In the genomic region with DNA sequence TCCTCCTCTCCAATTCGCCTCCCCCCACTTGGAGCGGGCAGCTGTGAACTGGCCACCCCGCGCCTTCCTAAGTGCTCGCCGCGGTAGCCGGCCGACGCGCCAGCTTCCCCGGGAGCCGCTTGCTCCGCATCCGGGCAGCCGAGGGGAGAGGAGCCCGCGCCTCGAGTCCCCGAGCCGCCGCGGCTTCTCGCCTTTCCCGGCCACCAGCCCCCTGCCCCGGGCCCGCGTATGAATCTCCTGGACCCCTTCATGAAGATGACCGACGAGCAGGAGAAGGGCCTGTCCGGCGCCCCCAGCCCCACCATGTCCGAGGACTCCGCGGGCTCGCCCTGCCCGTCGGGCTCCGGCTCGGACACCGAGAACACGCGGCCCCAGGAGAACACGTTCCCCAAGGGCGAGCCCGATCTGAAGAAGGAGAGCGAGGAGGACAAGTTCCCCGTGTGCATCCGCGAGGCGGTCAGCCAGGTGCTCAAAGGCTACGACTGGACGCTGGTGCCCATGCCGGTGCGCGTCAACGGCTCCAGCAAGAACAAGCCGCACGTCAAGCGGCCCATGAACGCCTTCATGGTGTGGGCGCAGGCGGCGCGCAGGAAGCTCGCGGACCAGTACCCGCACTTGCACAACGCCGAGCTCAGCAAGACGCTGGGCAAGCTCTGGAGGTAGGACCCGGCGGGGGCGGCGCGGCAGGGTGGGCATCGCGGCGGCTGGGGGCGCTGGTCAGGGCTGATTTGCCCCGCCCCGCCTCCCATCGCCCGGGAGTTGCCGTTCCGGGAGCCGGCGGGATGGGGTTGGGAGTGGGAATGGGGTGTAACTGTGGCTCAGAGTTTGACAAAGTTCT, we compare ENCODE assay signal across 8 cellular contexts. TPM values are rescaled to one million over a fixed set of nuclear protein-coding genes. Genes with fewer than 3 reads are reported as not detected.
A peak's percentile ranks its signal among the peaks of the same experiment; 100 is the strongest.
DNase-seq lines count a peak whose midpoint lies in the region; ATAC-seq and TF ChIP-seq lines count a peak whose summit lies in the region.

No MANE protein-coding gene starts in this region.

- peak overlapping the region; percentile 81 to 98 for H3K4me3 Mint-ChIP-seq in H9
- peak overlapping the region in 6 of 10 donors; percentile 30 to 61 (median 44) for H3K4me3 Mint-ChIP-seq in naive thymus-derived CD4-positive, alpha-beta T cell

- H3K4ac ChIP-seq in H9 (ENCODE audit: low read depth, low read length): no peak overlapping the region

- peaks cover 44 to 57% of the 10 kb centered on the region in 2 experiments for H3K4me1 Mint-ChIP-seq in H9
- H3K4me1 Mint-ChIP-seq in naive thymus-derived CD4-positive, alpha-beta T cell: peaks cover 7 to 25% (median 13%) of the 10 kb centered on the region in 7 donors

- H3K27ac ChIP-seq in H9 (ENCODE audit: insufficient read length, low read depth, low read length): no peak overlapping the region
- no peak overlapping the region for H3K27ac ChIP-seq in naive thymus-derived CD4-positive, alpha-beta T cell (ENCODE audit: low read depth, low read length)

- intact Hi-C loops in naive thymus-derived CD4-positive, alpha-beta T cell (cut with micrococcal nuclease): no loop called here

- peak overlapping the region; percentile 84 for H3K4me2 ChIP-seq in H9 (ENCODE audit: insufficient read depth, insufficient read length, low read length)

- peaks cover 77% of the 10 kb centered on the region for H3K27me3 Mint-ChIP-seq in H9 (ENCODE audit: low read depth)
- H3K27me3 Mint-ChIP-seq in naive thymus-derived CD4-positive, alpha-beta T cell: peaks cover 61 to 77% (median 67%) of the 10 kb centered on the region in 5 donors

- peaks cover 7 to 15% (median 15%) of the 10 kb centered on the region in 3 experiments for H3K36me3 Mint-ChIP-seq in H9 (ENCODE audit: insufficient read depth in 1 of 3, low read depth in 3 of 3)
- peaks cover 0 to 14% (median 5%) of the 10 kb centered on the region in 5 donors for H3K36me3 Mint-ChIP-seq in naive thymus-derived CD4-positive, alpha-beta T cell

- H4K91ac ChIP-seq in H9 (ENCODE audit: insufficient read length, low read depth, low read length): no peak overlapping the region

- H3K14ac ChIP-seq in H9 (ENCODE audit: insufficient read depth, low read length): peak overlapping the region; percentile 4; the same call in 1 of the 2 replicates

- H3K4me1 ChIP-seq in H9 (ENCODE audit: insufficient read depth, low read length): peaks cover under 1% of the 10 kb centered on the region
- H3K4me1 ChIP-seq in naive thymus-derived CD4-positive, alpha-beta T cell (ENCODE audit: control insufficient read depth in 2 of 2, insufficient read depth in 2 of 2, low read length in 2 of 2): no peaks in the 10 kb centered on the region

- DNase-seq in GM10248 (ENCODE audit: extremely low spot score) (peak; percentile 30), H9 (peak; percentile 73), NCI-H774 (lab: John Stamatoyannopoulos, UW) (peak; percentile 63), epithelial cell of proximal tubule (ENCODE audit: low read depth) (no peak), NCI-H1694 (lab: John Stamatoyannopoulos, UW) (no peak), activated T-cell treated with anti-CD3 and anti-CD28 coated beads for 4 hours (no peak)
- no peak for DNase-seq in naive thymus-derived CD4-positive, alpha-beta T cell

- POLR2A ChIA-PET in GM10248 (lab: Yijun Ruan, JAX): interaction anchor here (0.6 to 2.1 kb wide), 5 partner anchors 190 to 301 kb away, joined by 3 to 15 read pairs (median 3); no protein-coding TSS in a partner anchor
- POLR2A ChIA-PET in naive thymus-derived CD4-positive, alpha-beta T cell (lab: Charles Lee): no interaction called here

- H2BK12ac ChIP-seq in H9 (ENCODE audit: insufficient read length, low read depth, low read length): no peak overlapping the region

- no peaks in the 10 kb centered on the region for H3K9me3 ChIP-seq in H9 (ENCODE audit: control insufficient read depth, low read depth, low read length)
- H3K9me3 ChIP-seq in naive thymus-derived CD4-positive, alpha-beta T cell (ENCODE audit: control insufficient read depth in 2 of 3, low read length in 3 of 3): no peaks in the 10 kb centered on the region

- H2BK5ac ChIP-seq in H9 (ENCODE audit: insufficient read length, low read length): no peak overlapping the region

- H3K23ac ChIP-seq in H9 (ENCODE audit: insufficient read length, low read depth, low read length): no peak overlapping the region

- no peak overlapping the region for H3K9ac ChIP-seq in H9 (ENCODE audit: extremely low read depth, insufficient read length, low read length)

- H3K27ac Mint-ChIP-seq in H9: peak overlapping the region in 1 of 3 experiments; percentile 73; a peak in 2 of 7 replicates
- H3K27ac Mint-ChIP-seq in naive thymus-derived CD4-positive, alpha-beta T cell: peak overlapping the region in 1 of 9 donors; percentile 79

- H3K27me3 ChIP-seq in H9 (ENCODE audit: insufficient read depth, low read length): peaks cover 38% of the 10 kb centered on the region
- H3K27me3 ChIP-seq in naive thymus-derived CD4-positive, alpha-beta T cell (ENCODE audit: control insufficient read depth in 2 of 2, insufficient read depth in 2 of 2, low read length in 2 of 2): peaks cover 6 to 9% of the 10 kb centered on the region in 2 donors

- peak overlapping the region; percentile 97 for H3K4me3 ChIP-seq in epithelial cell of proximal tubule (ENCODE audit: low read depth, low read length)
- H3K4me3 ChIP-seq in naive thymus-derived CD4-positive, alpha-beta T cell (ENCODE audit: low read length): no peak overlapping the region

- H3K23me2 ChIP-seq in H9 (ENCODE audit: insufficient read length, low read depth, low read length, poor library complexity, severe bottlenecking): peaks cover 55% of the 10 kb centered on the region

- CTCF ChIA-PET in GM10248 (lab: Yijun Ruan, JAX): interaction anchor here (0.8 to 3.0 kb wide), 6 partner anchors 35 to 648 kb away, joined by 3 to 13 read pairs (median 4); no protein-coding TSS in a partner anchor
- CTCF ChIA-PET in naive thymus-derived CD4-positive, alpha-beta T cell (lab: Charles Lee): no interaction called here

- H2BK120ac ChIP-seq in H9 (ENCODE audit: low read depth, low read length, poor library complexity, severe bottlenecking): no peak overlapping the region

- H4K8ac ChIP-seq in H9 (replicated peaks; ENCODE audit: insufficient read length, low read depth, low read length): no peak overlapping the region

- no peak overlapping the region for H3T11ph ChIP-seq in H9 (ENCODE audit: low read length)

- no peak for TF ChIP-seq CTCF in GM10248 (IDR thresholded peaks at IDR 0.05; ENCODE audit: control extremely low read depth, extremely low read depth, low read depth, missing control alignments)
- TF ChIP-seq CTCF in H9 (conservative IDR thresholded peaks at IDR 0.05): peak; percentile 29; the same call in 1 of the 3 replicates
- TF ChIP-seq CTCF in epithelial cell of proximal tubule (conservative IDR thresholded peaks at IDR 0.05; ENCODE audit: low read depth, low read length): no peak

- no peak for ATAC-seq in naive thymus-derived CD4-positive, alpha-beta T cell
- ATAC-seq in GM18861 (IDR thresholded peaks at IDR 0.05; ENCODE audit: unreplicated experiment): no peak

- H3K36me3 ChIP-seq in naive thymus-derived CD4-positive, alpha-beta T cell (ENCODE audit: control insufficient read depth in 2 of 3, insufficient read depth in 3 of 3, low read length in 3 of 3): no peaks in the 10 kb centered on the region

- no peaks in the 10 kb centered on the region for H4K20me1 ChIP-seq in H9 (ENCODE audit: control insufficient read depth, insufficient read depth, insufficient read length)

- no peak overlapping the region for H2BK20ac ChIP-seq in H9 (ENCODE audit: low read depth, low read length, poor library complexity, severe bottlenecking)

- no peak overlapping the region for H2AFZ ChIP-seq in H9 (ENCODE audit: low read length)

- H2AK5ac ChIP-seq in H9 (ENCODE audit: insufficient read length, low read length): no peak overlapping the region

- no peak overlapping the region for H3K56ac ChIP-seq in H9 (ENCODE audit: insufficient read length, low read depth, low read length)

- no peaks in the 10 kb centered on the region for H3K79me2 ChIP-seq in H9 (ENCODE audit: insufficient read depth, low read length)

- no peak overlapping the region for H3K18ac ChIP-seq in H9 (ENCODE audit: insufficient read length, low read depth, low read length)

- H3K9me3 Mint-ChIP-seq in H9: no peaks in the 10 kb centered on the region; a peak in 2 of 5 replicates
- H3K9me3 Mint-ChIP-seq in naive thymus-derived CD4-positive, alpha-beta T cell: peaks cover 0 to 10% (median 0%) of the 10 kb centered on the region in 11 donors

- H2BK15ac ChIP-seq in H9 (ENCODE audit: low read depth, low read length): no peak overlapping the region

- H4K5ac ChIP-seq in H9 (ENCODE audit: insufficient read length, low read depth, low read length): no peak overlapping the region

- WGBS in H9 (ENCODE audit: extremely low coverage, insufficient read length, low lambda C conversion rate): no CpG with 5 or more reads among the region's 88 CpGs

- H3K79me1 ChIP-seq in H9 (ENCODE audit: insufficient read depth, low read depth, low read length, poor library complexity, severe bottlenecking): no peaks in the 10 kb centered on the region

RNA-seq across cellular contexts. Expression of a gene that starts 0.6 kb away (rescaled TPM):
- total RNA-seq in H9 (2021): 1.2 and 1.3 TPM in 2 replicates
- 23.8 and 26.5 TPM in 2 replicates for total RNA-seq in epithelial cell of proximal tubule
- total RNA-seq in naive thymus-derived CD4-positive, alpha-beta T cell: not detected
- polyA plus RNA-seq in naive thymus-derived CD4-positive, alpha-beta T cell: not detected

Comparison
In these comparisons a context has a peak if more than half of its experiments do, and no peak if none do; other contexts are left out.
1. DNase-seq: peak in GM10248 (single experiment), H9 (single experiment) and NCI-H774 (single experiment); none in epithelial cell of proximal tubule (single experiment), naive thymus-derived CD4-positive, alpha-beta T cell (0 of 9), NCI-H1694 (single experiment) and activated T-cell treated with anti-CD3 and anti-CD28 coated beads for 4 hours (single experiment).
2. RNA of a gene that starts 0.6 kb away (total RNA-seq): 23.8 to 26.5 TPM in epithelial cell of proximal tubule; 1.2 to 1.3 TPM in H9 and not detected in naive thymus-derived CD4-positive, alpha-beta T cell; every median in the first group is over 10 times any median in the second.